ENCODE assay signal across 23 cellular contexts in the genomic region with DNA sequence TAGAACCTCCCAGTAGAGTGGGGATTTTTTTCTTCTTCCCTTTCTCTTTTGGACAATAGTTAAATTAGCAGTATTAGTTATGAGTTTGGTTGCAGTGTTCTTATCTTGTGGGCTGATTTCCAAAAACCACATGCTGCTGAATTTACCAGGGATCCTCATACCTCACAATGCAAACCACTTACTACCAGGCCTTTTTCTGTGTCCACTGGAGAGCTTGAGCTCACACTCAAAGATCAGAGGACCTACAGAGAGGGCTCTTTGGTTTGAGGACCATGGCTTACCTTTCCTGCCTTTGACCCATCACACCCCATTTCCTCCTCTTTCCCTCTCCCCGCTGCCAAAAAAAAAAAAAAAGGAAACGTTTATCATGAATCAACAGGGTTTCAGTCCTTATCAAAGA. TPM values are rescaled to one million over a fixed set of nuclear protein-coding genes. Genes with fewer than 3 reads are reported as not detected.
"Had no signal": no experiment of that assay in that cellular context is flagged by ENCODE, and none has a peak within 500 bp of the region (broad histone marks: within the 10 kb centered on the region; RNA-seq: fewer than 3 reads in every experiment).

No MANE protein-coding gene starts in this region.

- H3K4me3 Mint-ChIP-seq: activated naive CD4-positive, alpha-beta T cell treated with anti-CD3 and anti-CD28 coated beads, Interleukin-2, amount 50 U/mL, for 24 hours; brain; central memory CD8-positive, alpha-beta T cell; natural killer cell treated with Interleukin-12 subunit alpha and Interleukin-12 subunit beta and Interleukin-15 and Interleukin-18, amount 100 ng/mL, for 72 hours; T-helper 2 cell treated with Interferon-gamma antibody and Interleukin-4, amounts not matched to agents 5 μg/mL and 100 μg/mL, for 36 hours; type B pancreatic cell had no signal

- H3K27me3 ChIP-seq: adrenal gland, gastroesophageal sphincter, SJSA1, suprapubic skin had no signal

- DNase-seq: activated CD4-positive, CD25-positive, alpha-beta regulatory T cell treated with anti-CD3 and anti-CD28 coated beads, Interleukin-2, amount 50 U/mL, for 72 hours; activated T-cell treated with anti-CD3 and anti-CD28 coated beads for 4 hours; adrenal gland; effector CD8-positive, alpha-beta T cell; left ventricle myocardium superior; nucleus accumbens; right cardiac atrium; stimulated activated naive CD8-positive, alpha-beta T cell treated with anti-CD3 and anti-CD28 coated beads, Interleukin-15, Interleukin-2, amounts not matched to agents 100 U/mL and 50 U/mL, for 24 hours; SW 1271 had no signal

- H3K4me1 ChIP-seq: adrenal gland, SJSA1, suprapubic skin had no signal

- H3K4me3 ChIP-seq: adrenal gland, gastroesophageal sphincter, prostate gland, SJSA1, smooth muscle cell, suprapubic skin had no signal

- H3K27ac Mint-ChIP-seq: activated naive CD4-positive, alpha-beta T cell treated with anti-CD3 and anti-CD28 coated beads, Interleukin-2, amount 50 U/mL, for 24 hours; activated T-helper 2 cell treated with anti-CD3 and anti-CD28 coated beads, Interferon-gamma antibody, Interleukin-2, Interleukin-4, amounts not matched to agents 10 μg/mL and 5 μg/mL and 100 μg/mL, durations not matched to agents 14 hours and 24 hours and 36 hours; natural killer cell treated with Interleukin-12 subunit alpha and Interleukin-12 subunit beta and Interleukin-15 and Interleukin-18, amount 100 ng/mL, for 72 hours; T-helper 2 cell treated with Interferon-gamma antibody and Interleukin-4, amounts not matched to agents 5 μg/mL and 100 μg/mL, for 36 hours; type B pancreatic cell had no signal

- H3K4me2 ChIP-seq: smooth muscle cell had no signal

- H3K36me3 ChIP-seq: prostate gland had no signal

- H3K9me3 ChIP-seq: adrenal gland, gastroesophageal sphincter, prostate gland, SJSA1, suprapubic skin had no signal

- H3K27ac ChIP-seq: adrenal gland, gastroesophageal sphincter, prostate gland, SJSA1, suprapubic skin had no signal

- FAIRE-seq: keratinocyte had no signal

- H3K4me1 Mint-ChIP-seq: activated naive CD4-positive, alpha-beta T cell treated with anti-CD3 and anti-CD28 coated beads, Interleukin-2, amount 50 U/mL, for 24 hours; brain; central memory CD8-positive, alpha-beta T cell had no signal

- H3K27me3 Mint-ChIP-seq: activated naive CD4-positive, alpha-beta T cell treated with anti-CD3 and anti-CD28 coated beads, Interleukin-2, amount 50 U/mL, for 24 hours; brain; central memory CD8-positive, alpha-beta T cell; natural killer cell treated with Interleukin-12 subunit alpha and Interleukin-12 subunit beta and Interleukin-15 and Interleukin-18, amount 100 ng/mL, for 72 hours; type B pancreatic cell had no signal

- ATAC-seq: gastroesophageal sphincter; left ventricle myocardium superior; natural killer cell treated with Interleukin-12 subunit alpha and Interleukin-12 subunit beta and Interleukin-15 and Interleukin-18, amount 100 ng/mL, for 72 hours; stimulated activated naive CD8-positive, alpha-beta T cell treated with anti-CD3 and anti-CD28 coated beads, Interleukin-15, Interleukin-2, amounts not matched to agents 100 U/mL and 50 U/mL, for 24 hours had no signal

- H3K9me3 Mint-ChIP-seq: activated naive CD4-positive, alpha-beta T cell treated with anti-CD3 and anti-CD28 coated beads, Interleukin-2, amount 50 U/mL, for 24 hours; activated T-helper 2 cell treated with anti-CD3 and anti-CD28 coated beads, Interferon-gamma antibody, Interleukin-2, Interleukin-4, amounts not matched to agents 10 μg/mL and 5 μg/mL and 100 μg/mL, durations not matched to agents 14 hours and 24 hours and 36 hours; brain; central memory CD8-positive, alpha-beta T cell; natural killer cell treated with Interleukin-12 subunit alpha and Interleukin-12 subunit beta and Interleukin-15 and Interleukin-18, amount 100 ng/mL, for 72 hours; T-helper 2 cell treated with Interferon-gamma antibody and Interleukin-4, amounts not matched to agents 5 μg/mL and 100 μg/mL, for 36 hours; type B pancreatic cell had no signal

RNA-seq across cellular contexts. Expression of gene OPN1SW, which starts 5.4 kb away (rescaled TPM):
- total RNA-seq: activated T-helper 2 cell treated with anti-CD3 and anti-CD28 coated beads, Interferon-gamma antibody, Interleukin-2, Interleukin-4, amounts not matched to agents 10 μg/mL and 5 μg/mL and 100 μg/mL, durations not matched to agents 14 hours and 24 hours and 36 hours; adrenal gland; gastroesophageal sphincter; left ventricle myocardium superior; mesenteric fat pad; natural killer cell treated with Interleukin-12 subunit alpha and Interleukin-12 subunit beta and Interleukin-15 and Interleukin-18, amount 100 ng/mL, for 72 hours; prostate gland; right cardiac atrium; SJSA1; smooth muscle cell; suprapubic skin had no signal
- polyA plus RNA-seq: adrenal gland, keratinocyte, right cardiac atrium had no signal

RNA-seq across cellular contexts. Expression of gene FLNC, which starts 60.0 kb away (rescaled TPM):
- total RNA-seq: activated T-helper 2 cell treated with anti-CD3 and anti-CD28 coated beads, Interferon-gamma antibody, Interleukin-2, Interleukin-4, amounts not matched to agents 10 μg/mL and 5 μg/mL and 100 μg/mL, durations not matched to agents 14 hours and 24 hours and 36 hours; natural killer cell treated with Interleukin-12 subunit alpha and Interleukin-12 subunit beta and Interleukin-15 and Interleukin-18, amount 100 ng/mL, for 72 hours had no signal
